ENCODE assay signal across 27 cellular contexts in the genomic region with DNA sequence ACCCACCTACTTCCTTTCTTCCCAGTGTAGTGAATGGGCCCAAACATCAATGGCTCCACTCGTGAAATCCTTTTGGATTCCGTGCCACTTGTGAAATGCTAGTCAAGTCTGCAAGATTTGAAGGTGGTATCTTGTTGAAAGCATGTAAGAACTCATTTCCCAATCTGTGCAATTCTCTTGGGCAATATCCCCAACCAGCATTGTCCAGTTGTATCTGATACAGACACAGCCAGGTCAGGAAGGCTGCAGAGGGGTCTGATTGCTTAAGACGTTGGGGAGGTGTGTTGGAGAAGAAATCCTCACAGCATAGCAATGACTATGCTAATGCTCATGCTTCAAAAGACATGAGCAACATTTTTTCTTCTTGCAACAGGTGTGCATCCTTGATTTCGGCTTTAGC.
"Had no signal": no experiment of that assay in that cellular context is flagged by ENCODE, and none has a peak within 500 bp of the region (broad histone marks: within the 10 kb centered on the region; RNA-seq: fewer than 3 reads in every experiment).

No MANE protein-coding gene starts in this region.

- H3K4me1 ChIP-seq: neural progenitor cell, parathyroid adenoma, prostate gland, right lobe of liver, sigmoid colon, spleen, stomach, tibial nerve, upper lobe of right lung, uterus had no signal

- H3K79me2 ChIP-seq: parathyroid adenoma had no signal

- H3K4me2 ChIP-seq: neural progenitor cell, smooth muscle cell had no signal

- H3K9me3 ChIP-seq: ovary, prostate gland, right lobe of liver, thoracic aorta, thyroid gland, upper lobe of right lung, uterus had no signal

- H2AFZ ChIP-seq: neural progenitor cell, parathyroid adenoma had no signal

- H3K4me3 ChIP-seq: neural progenitor cell, ovary, prostate gland, right lobe of liver, sigmoid colon, skin epidermis, smooth muscle cell, spleen, stomach, thoracic aorta, thyroid gland, tibial nerve, upper lobe of right lung, uterus had no signal

- H3K27me3 ChIP-seq: neural progenitor cell, ovary, right lobe of liver, sigmoid colon, spleen, stomach, thyroid gland, tibial nerve, upper lobe of right lung, uterus had no signal

- DNase-seq: naive thymus-derived CD4-positive, alpha-beta T cell; natural killer cell; occipital lobe; ovary; posterior cingulate gyrus; right cardiac atrium; right lobe of liver; sigmoid colon; spleen; stimulated activated CD4-positive, alpha-beta T cell treated with anti-CD3 and anti-CD28 coated beads, Interleukin-12 subunit alpha, Interleukin-12 subunit beta, amount 100 ng/mL, for 4 hours; stimulated activated CD4-positive, alpha-beta T cell treated with anti-CD3 and anti-CD28 coated beads, Interleukin-1b, Interleukin-23, amount 100 ng/mL, for 48 hours; stimulated activated CD4-positive, alpha-beta T cell treated with anti-CD3 and anti-CD28 coated beads, Interleukin-2, amount 100 ng/mL, for 48 hours; stimulated activated CD4-positive, alpha-beta T cell treated with anti-CD3 and anti-CD28 coated beads, Interleukin-4, amount 100 ng/mL, for 24 hours; stimulated activated naive B cell treated with anti-CD40 and anti-IgM and Interleukin-4, amounts not matched to agents 10 μg/mL and 1 μg/mL and 100 μg/mL, for 72 hours; stimulated activated naive CD4-positive, alpha-beta T cell treated with Interleukin-2 at 50 U/mL for 16 hours; stomach; thyroid gland; upper lobe of right lung; uterus had no signal

- H3K36me3 ChIP-seq: neural progenitor cell, ovary, prostate gland, right lobe of liver, sigmoid colon, spleen, stomach, thoracic aorta, thyroid gland, tibial nerve, upper lobe of right lung, uterus had no signal

- H3K9ac ChIP-seq: neural progenitor cell, parathyroid adenoma had no signal

- H3K27ac ChIP-seq: neural progenitor cell, ovary, parathyroid adenoma, prostate gland, right lobe of liver, sigmoid colon, skin epidermis, spleen, stomach, thoracic aorta, tibial nerve, upper lobe of right lung, uterus had no signal

- ATAC-seq: naive thymus-derived CD4-positive, alpha-beta T cell; natural killer cell; right cardiac atrium; right lobe of liver; stimulated activated effector memory CD8-positive, alpha-beta T cell treated with anti-CD3 and anti-CD28 coated beads, Interleukin-12 subunit alpha, Interleukin-12 subunit beta, amount 100 ng/mL, for 72 hours; stimulated activated naive B cell treated with anti-CD40 and anti-IgM and Interleukin-4, amounts not matched to agents 10 μg/mL and 1 μg/mL and 100 μg/mL, for 72 hours; upper lobe of right lung had no signal
